In the genomic region with DNA sequence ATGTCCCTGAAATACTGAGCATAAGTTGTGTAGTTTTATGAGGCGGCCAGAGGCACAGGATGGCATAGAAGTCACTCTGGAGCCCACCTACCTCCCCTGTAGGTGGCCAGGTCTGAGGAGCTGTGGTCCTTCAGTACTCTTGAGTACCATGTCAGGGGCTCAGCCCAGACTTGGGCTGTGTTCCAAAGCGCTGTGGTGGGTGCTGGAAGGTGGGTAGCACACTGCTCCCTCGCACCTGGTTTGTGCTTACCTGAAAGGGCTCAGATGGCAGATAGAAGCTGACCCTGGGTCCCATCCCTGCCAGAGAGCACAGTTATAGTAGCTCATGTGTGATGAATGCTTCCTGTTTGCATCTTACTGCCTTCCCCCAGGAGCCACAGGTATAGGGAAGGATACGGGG, we compare ENCODE assay signal across 2 cellular contexts.
TF ChIP-seq lines count a peak whose summit lies in the region.

No MANE protein-coding gene starts in this region.

TF ChIP-seq in liver, 16 proteins besides CTCF, POLR2A, EP300 and RAD21:
- TF ChIP-seq EGR1 (IDR thresholded peaks at IDR 0.05; ENCODE audit: low read depth in 2 of 2) (no peak), HNF4G (IDR thresholded peaks at IDR 0.05) (no peak), RXRA (IDR thresholded peaks at IDR 0.05) (no peak)
- TF ChIP-seq, protein P1, sequence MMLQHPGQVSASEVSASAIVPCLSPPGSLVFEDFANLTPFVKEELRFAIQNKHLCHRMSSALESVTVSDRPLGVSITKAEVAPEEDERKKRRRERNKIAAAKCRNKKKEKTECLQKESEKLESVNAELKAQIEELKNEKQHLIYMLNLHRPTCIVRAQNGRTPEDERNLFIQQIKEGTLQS (IDR thresholded peaks at IDR 0.05): no peak

TF ChIP-seq in HepG2, 621 proteins besides CTCF, POLR2A, EP300 and RAD21:
- TF ChIP-seq ZNF430 (CRISPR knock-in tag; IDR thresholded peaks at IDR 0.05): no peak
TF ChIP-seq in HepG2: peak in this region for 0.
